15 cellular contexts compared by ENCODE assay signal in genomic region chrX:9183481-9183880, GRCh38.
"Had no signal": no experiment of that assay in that cellular context is flagged by ENCODE, and none has a peak within 500 bp of the region (broad histone marks: within the 10 kb centered on the region; RNA-seq: fewer than 3 reads in every experiment).

No MANE protein-coding gene starts in this region.

- H3K36me3 ChIP-seq: colonic mucosa, heart left ventricle had no signal

- DNase-seq: colonic mucosa; dermis blood vessel endothelial cell; foreskin melanocyte; heart left ventricle; hippocampal formation; mammary epithelial cell; naive thymus-derived CD8-positive, alpha-beta T cell; posterior cingulate gyrus; right cardiac atrium; stimulated activated CD4-positive, alpha-beta T cell treated with anti-CD3 and anti-CD28 coated beads, Interleukin-2, amount 100 ng/mL, for 48 hours; stimulated activated naive CD4-positive, alpha-beta T cell treated with Interleukin-2 at 50 U/mL for 16 hours had no signal

- H3K4me1 Mint-ChIP-seq: naive thymus-derived CD8-positive, alpha-beta T cell had no signal

- FAIRE-seq: urothelium cell line had no signal

- H3K4me3 Mint-ChIP-seq: naive thymus-derived CD8-positive, alpha-beta T cell; neural crest cell; type B pancreatic cell had no signal

- H3K36me3 Mint-ChIP-seq: naive thymus-derived CD8-positive, alpha-beta T cell; type B pancreatic cell had no signal

- H3K9me3 ChIP-seq: colonic mucosa had no signal

- H3K27me3 Mint-ChIP-seq: type B pancreatic cell had no signal

- H3K4me2 ChIP-seq: smooth muscle cell had no signal

- H3K27ac Mint-ChIP-seq: type B pancreatic cell had no signal

- H3K4me3 ChIP-seq: colonic mucosa, heart left ventricle, smooth muscle cell had no signal

- H3K27me3 ChIP-seq: colonic mucosa had no signal

- H3K27ac ChIP-seq: colonic mucosa, heart left ventricle had no signal

- H3K4me1 ChIP-seq: colonic mucosa, heart left ventricle had no signal
